Comparison of ENCODE assay signal across 1 cellular context in genomic region chr4:153530284-153530995, GRCh38.
TF ChIP-seq lines count a peak whose summit lies in the region.

No MANE protein-coding gene starts in this region.

TF ChIP-seq in HCT116, 20 proteins besides CTCF, POLR2A, EP300 and RAD21 (continued from another document):
- TF ChIP-seq ZBTB33 (IDR thresholded peaks at IDR 0.05; ENCODE audit: extremely low read depth, insufficient replicate concordance, low read length) (no peak), JUND (IDR thresholded peaks at IDR 0.05) (no peak), ZFX (IDR thresholded peaks at IDR 0.05) (no peak)
